In genomic region chr7:92832623-92833023, GRCh38 we compare ENCODE assay signal across 8 cellular contexts. TPM values are rescaled to one million over a fixed set of nuclear protein-coding genes. Genes with fewer than 3 reads are reported as not detected.
A peak's percentile ranks its signal among the peaks of the same experiment; 100 is the strongest.
DNase-seq lines count a peak whose midpoint lies in the region; ATAC-seq, FAIRE-seq and TF ChIP-seq lines count a peak whose summit lies in the region.

No MANE protein-coding gene starts in this region.

- no peaks in the 10 kb centered on the region for H3K9me3 ChIP-seq in KOPT-K1 (ENCODE audit: insufficient read depth, low read length, poor library complexity, severe bottlenecking)
- no peaks in the 10 kb centered on the region for H3K9me3 ChIP-seq in naive thymus-derived CD4-positive, alpha-beta T cell (ENCODE audit: control insufficient read depth in 2 of 3, low read length in 3 of 3)

- ATAC-seq in GM19324 (IDR thresholded peaks at IDR 0.05; ENCODE audit: low FRiP score, unreplicated experiment) = peak; percentile 1
- ATAC-seq in naive thymus-derived CD4-positive, alpha-beta T cell = peak; percentile 0

- H3K4me3 ChIP-seq in ACC112 (ENCODE audit: low read depth, low read length) (peak overlapping the region; percentile 79), bronchial epithelial cell (ENCODE audit: low read depth, low read length) (peak overlapping the region; percentile 59)
- peak overlapping the region; percentile 77 for H3K4me3 ChIP-seq in naive thymus-derived CD4-positive, alpha-beta T cell (ENCODE audit: low read length)

- no peak overlapping the region for H2AFZ ChIP-seq in ACC112 (ENCODE audit: low read length, unreplicated experiment)

- H3K4me1 Mint-ChIP-seq in naive thymus-derived CD4-positive, alpha-beta T cell = peaks cover 13 to 64% (median 54%) of the 10 kb centered on the region in 7 donors

- POLR2A ChIA-PET in naive thymus-derived CD4-positive, alpha-beta T cell (lab: Charles Lee) = interaction anchor here (0.6 to 2.8 kb wide), 10 partner anchors 9 to 291 kb away, joined by 3 to 12 read pairs (median 4); partner anchors contain the start of genes FAM133B and SAMD9

- FAIRE-seq in bronchial epithelial cell (lab: Jason Lieb, UNC) = no peak

- H3K4me3 Mint-ChIP-seq in naive thymus-derived CD4-positive, alpha-beta T cell = peak overlapping the region; percentile 91 to 99 (median 96)

- H3K9me3 Mint-ChIP-seq in naive thymus-derived CD4-positive, alpha-beta T cell = peaks cover 0 to 5% (median 0%) of the 10 kb centered on the region in 11 donors

- intact Hi-C loops in naive thymus-derived CD4-positive, alpha-beta T cell (cut with micrococcal nuclease) = loop anchor here (1.0 to 10.0 kb wide), 15 partner anchors 19 to 1825 kb away; partner anchors contain the start of genes CYP51A1 (in 2 of the 2), FAM133B (in 2 of the 2), AKAP9 (in 1 of the 2) and ANKIB1 (in 1 of the 2)

- peaks cover 80% of the 10 kb centered on the region for H3K79me2 ChIP-seq in ACC112 (ENCODE audit: control insufficient read depth, insufficient read depth, low read length, unreplicated experiment)

- no peak for DNase-seq in bronchial epithelial cell (ENCODE audit: low read depth)
- peak in 1 of 9 donors; percentile 6 for DNase-seq in naive thymus-derived CD4-positive, alpha-beta T cell
- DNase-seq in putamen (ENCODE audit: low spot score) = no peak
- no peak for DNase-seq in NCI-H1930 (lab: John Stamatoyannopoulos, UW)
- no peak for DNase-seq in EL

- H3K4me1 ChIP-seq in ACC112 (ENCODE audit: control insufficient read depth, insufficient read depth, low read length, unreplicated experiment) = peaks cover 35% of the 10 kb centered on the region
- peaks cover 28 to 29% of the 10 kb centered on the region in 2 donors for H3K4me1 ChIP-seq in naive thymus-derived CD4-positive, alpha-beta T cell (ENCODE audit: control insufficient read depth in 2 of 2, insufficient read depth in 2 of 2, low read length in 2 of 2)

- peak overlapping the region; percentile 76 to 99 (median 88) for H3K27ac Mint-ChIP-seq in naive thymus-derived CD4-positive, alpha-beta T cell

- peaks cover 0 to 12% (median 0%) of the 10 kb centered on the region in 5 donors for H3K27me3 Mint-ChIP-seq in naive thymus-derived CD4-positive, alpha-beta T cell

- CTCF ChIA-PET in naive thymus-derived CD4-positive, alpha-beta T cell (lab: Charles Lee) = interaction anchor here (0.7 to 2.5 kb wide), 19 partner anchors 12 to 284 kb away, joined by 3 to 18 read pairs (median 4); no protein-coding TSS in a partner anchor

- TF ChIP-seq CTCF in bronchial epithelial cell (IDR thresholded peaks at IDR 0.05; ENCODE audit: insufficient read depth, low read length, severe bottlenecking) = no peak

- H3K27ac ChIP-seq in ACC112 (ENCODE audit: low read depth, low read length) (peak overlapping the region; percentile 94), KOPT-K1 (ENCODE audit: low read depth, low read length, poor library complexity, severe bottlenecking) (peak overlapping the region; percentile 98)
- H3K27ac ChIP-seq in naive thymus-derived CD4-positive, alpha-beta T cell (ENCODE audit: low read depth, low read length) = peak overlapping the region; percentile 73

- H3K27me3 ChIP-seq in ACC112 (ENCODE audit: insufficient read depth, low read length) (no peaks in the 10 kb centered on the region), bronchial epithelial cell (ENCODE audit: control insufficient read depth, insufficient read depth, low read length) (no peaks in the 10 kb centered on the region)
- H3K27me3 ChIP-seq in naive thymus-derived CD4-positive, alpha-beta T cell (ENCODE audit: control insufficient read depth in 2 of 2, insufficient read depth in 2 of 2, low read length in 2 of 2) = no peaks in the 10 kb centered on the region

- peaks cover 9% of the 10 kb centered on the region for H3K36me3 ChIP-seq in ACC112 (ENCODE audit: insufficient read depth, low read length)
- peaks cover 60% of the 10 kb centered on the region for H3K36me3 ChIP-seq in KOPT-K1 (ENCODE audit: insufficient read depth, low read length)
- no peaks in the 10 kb centered on the region for H3K36me3 ChIP-seq in bronchial epithelial cell (ENCODE audit: control insufficient read depth, insufficient read depth, low read length)
- H3K36me3 ChIP-seq in naive thymus-derived CD4-positive, alpha-beta T cell (ENCODE audit: control insufficient read depth in 2 of 3, insufficient read depth in 3 of 3, low read length in 3 of 3) = peaks cover 0 to 21% (median 0%) of the 10 kb centered on the region in 3 experiments

- peaks cover 0 to 38% (median under 1%) of the 10 kb centered on the region in 5 donors for H3K36me3 Mint-ChIP-seq in naive thymus-derived CD4-positive, alpha-beta T cell

RNA-seq across cellular contexts. Expression of gene CDK6, which starts 3.8 kb away (rescaled TPM):
- 52.9 and 68.0 TPM in 2 replicates for total RNA-seq in bronchial epithelial cell
- 100 to 1,000 TPM in 1 of 5 experiments, 10 to 100 TPM in 4; 15.8 to 156 (median 61.9) TPM for total RNA-seq in naive thymus-derived CD4-positive, alpha-beta T cell
- 10 to 100 TPM; 30.0 to 36.8 TPM for polyA plus RNA-seq in naive thymus-derived CD4-positive, alpha-beta T cell
